In genomic region chr19:36058481-36059179, GRCh38 we compare ENCODE assay signal across 1 cellular context.
TF ChIP-seq lines count a peak whose summit lies in the region.

No MANE protein-coding gene starts in this region.

TF ChIP-seq in HepG2, 621 proteins besides CTCF, POLR2A, EP300 and RAD21 (continues in another document):
- TF ChIP-seq ATF7 (IDR thresholded peaks at IDR 0.05), result no peak
- TF ChIP-seq ATF7 (CRISPR knock-in tag; IDR thresholded peaks at IDR 0.05), result no peak
- no peak for TF ChIP-seq FIP1L1 (IDR thresholded peaks at IDR 0.05; ENCODE audit: borderline replicate concordance, insufficient read depth, low read depth, low read length)
- no peak for TF ChIP-seq NFATC3 (CRISPR knock-in tag; IDR thresholded peaks at IDR 0.05)
- no peak for TF ChIP-seq RNF219 (CRISPR knock-in tag; IDR thresholded peaks at IDR 0.05)
- no peak for TF ChIP-seq CHD2 (IDR thresholded peaks at IDR 0.05; ENCODE audit: low read depth, low read length)
- TF ChIP-seq, protein P1, sequence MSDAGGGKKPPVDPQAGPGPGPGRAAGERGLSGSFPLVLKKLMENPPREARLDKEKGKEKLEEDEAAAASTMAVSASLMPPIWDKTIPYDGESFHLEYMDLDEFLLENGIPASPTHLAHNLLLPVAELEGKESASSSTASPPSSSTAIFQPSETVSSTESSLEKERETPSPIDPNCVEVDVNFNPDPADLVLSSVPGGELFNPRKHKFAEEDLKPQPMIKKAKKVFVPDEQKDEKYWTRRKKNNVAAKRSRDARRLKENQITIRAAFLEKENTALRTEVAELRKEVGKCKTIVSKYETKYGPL (CRISPR knock-in tag; IDR thresholded peaks at IDR 0.05), result no peak
- TF ChIP-seq XBP1 (CRISPR knock-in tag; IDR thresholded peaks at IDR 0.05), result no peak
- TF ChIP-seq DNMT3B (CRISPR knock-in tag; conservative IDR thresholded peaks at IDR 0.05), result 0 out of 2 replicates have a peak, but pooled peaks have one; percentile 40
- TF ChIP-seq, protein P2, sequence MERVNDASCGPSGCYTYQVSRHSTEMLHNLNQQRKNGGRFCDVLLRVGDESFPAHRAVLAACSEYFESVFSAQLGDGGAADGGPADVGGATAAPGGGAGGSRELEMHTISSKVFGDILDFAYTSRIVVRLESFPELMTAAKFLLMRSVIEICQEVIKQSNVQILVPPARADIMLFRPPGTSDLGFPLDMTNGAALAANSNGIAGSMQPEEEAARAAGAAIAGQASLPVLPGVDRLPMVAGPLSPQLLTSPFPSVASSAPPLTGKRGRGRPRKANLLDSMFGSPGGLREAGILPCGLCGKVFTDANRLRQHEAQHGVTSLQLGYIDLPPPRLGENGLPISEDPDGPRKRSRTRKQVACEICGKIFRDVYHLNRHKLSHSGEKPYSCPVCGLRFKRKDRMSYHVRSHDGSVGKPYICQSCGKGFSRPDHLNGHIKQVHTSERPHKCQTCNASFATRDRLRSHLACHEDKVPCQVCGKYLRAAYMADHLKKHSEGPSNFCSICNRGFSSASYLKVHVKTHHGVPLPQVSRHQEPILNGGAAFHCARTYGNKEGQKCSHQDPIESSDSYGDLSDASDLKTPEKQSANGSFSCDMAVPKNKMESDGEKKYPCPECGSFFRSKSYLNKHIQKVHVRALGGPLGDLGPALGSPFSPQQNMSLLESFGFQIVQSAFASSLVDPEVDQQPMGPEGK (CRISPR knock-in tag; IDR thresholded peaks at IDR 0.05), result peak; percentile 41; the same call in 1 of the 2 replicates
- peak; percentile 96 for TF ChIP-seq SIX1 (CRISPR knock-in tag; IDR thresholded peaks at IDR 0.05; ENCODE audit: borderline replicate concordance)
- TF ChIP-seq MXI1 (IDR thresholded peaks at IDR 0.05; ENCODE audit: borderline replicate concordance, low read depth, low read length), result 0 out of 3 replicates have a peak, but pooled peaks have one; percentile 22
- TF ChIP-seq RAD51 (IDR thresholded peaks at IDR 0.05; ENCODE audit: borderline replicate concordance), result no peak
- TF ChIP-seq, protein P3, sequence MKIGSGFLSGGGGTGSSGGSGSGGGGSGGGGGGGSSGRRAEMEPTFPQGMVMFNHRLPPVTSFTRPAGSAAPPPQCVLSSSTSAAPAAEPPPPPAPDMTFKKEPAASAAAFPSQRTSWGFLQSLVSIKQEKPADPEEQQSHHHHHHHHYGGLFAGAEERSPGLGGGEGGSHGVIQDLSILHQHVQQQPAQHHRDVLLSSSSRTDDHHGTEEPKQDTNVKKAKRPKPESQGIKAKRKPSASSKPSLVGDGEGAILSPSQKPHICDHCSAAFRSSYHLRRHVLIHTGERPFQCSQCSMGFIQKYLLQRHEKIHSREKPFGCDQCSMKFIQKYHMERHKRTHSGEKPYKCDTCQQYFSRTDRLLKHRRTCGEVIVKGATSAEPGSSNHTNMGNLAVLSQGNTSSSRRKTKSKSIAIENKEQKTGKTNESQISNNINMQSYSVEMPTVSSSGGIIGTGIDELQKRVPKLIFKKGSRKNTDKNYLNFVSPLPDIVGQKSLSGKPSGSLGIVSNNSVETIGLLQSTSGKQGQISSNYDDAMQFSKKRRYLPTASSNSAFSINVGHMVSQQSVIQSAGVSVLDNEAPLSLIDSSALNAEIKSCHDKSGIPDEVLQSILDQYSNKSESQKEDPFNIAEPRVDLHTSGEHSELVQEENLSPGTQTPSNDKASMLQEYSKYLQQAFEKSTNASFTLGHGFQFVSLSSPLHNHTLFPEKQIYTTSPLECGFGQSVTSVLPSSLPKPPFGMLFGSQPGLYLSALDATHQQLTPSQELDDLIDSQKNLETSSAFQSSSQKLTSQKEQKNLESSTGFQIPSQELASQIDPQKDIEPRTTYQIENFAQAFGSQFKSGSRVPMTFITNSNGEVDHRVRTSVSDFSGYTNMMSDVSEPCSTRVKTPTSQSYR (CRISPR knock-in tag; IDR thresholded peaks at IDR 0.05; ENCODE audit: borderline replicate concordance), result peak; percentile 97
- TF ChIP-seq MED1 (CRISPR knock-in tag; IDR thresholded peaks at IDR 0.05), result peak; percentile 47
- TF ChIP-seq NR2C2 (CRISPR knock-in tag; IDR thresholded peaks at IDR 0.05; ENCODE audit: borderline replicate concordance), result peak; percentile 56; the same call in 1 of the 2 replicates
- 0 out of 2 replicates have a peak, but pooled peaks have one; percentile 59 for TF ChIP-seq MIXL1 (CRISPR knock-in tag; IDR thresholded peaks at IDR 0.05)
- no peak for TF ChIP-seq ELF4 (CRISPR knock-in tag; IDR thresholded peaks at IDR 0.05; ENCODE audit: borderline replicate concordance)
- no peak for TF ChIP-seq ZBTB43 (CRISPR knock-in tag; conservative IDR thresholded peaks at IDR 0.05)
- no peak for TF ChIP-seq HNRNPLL (IDR thresholded peaks at IDR 0.05; ENCODE audit: low read depth, low read length, poor library complexity, severe bottlenecking)
- TF ChIP-seq, protein P4, sequence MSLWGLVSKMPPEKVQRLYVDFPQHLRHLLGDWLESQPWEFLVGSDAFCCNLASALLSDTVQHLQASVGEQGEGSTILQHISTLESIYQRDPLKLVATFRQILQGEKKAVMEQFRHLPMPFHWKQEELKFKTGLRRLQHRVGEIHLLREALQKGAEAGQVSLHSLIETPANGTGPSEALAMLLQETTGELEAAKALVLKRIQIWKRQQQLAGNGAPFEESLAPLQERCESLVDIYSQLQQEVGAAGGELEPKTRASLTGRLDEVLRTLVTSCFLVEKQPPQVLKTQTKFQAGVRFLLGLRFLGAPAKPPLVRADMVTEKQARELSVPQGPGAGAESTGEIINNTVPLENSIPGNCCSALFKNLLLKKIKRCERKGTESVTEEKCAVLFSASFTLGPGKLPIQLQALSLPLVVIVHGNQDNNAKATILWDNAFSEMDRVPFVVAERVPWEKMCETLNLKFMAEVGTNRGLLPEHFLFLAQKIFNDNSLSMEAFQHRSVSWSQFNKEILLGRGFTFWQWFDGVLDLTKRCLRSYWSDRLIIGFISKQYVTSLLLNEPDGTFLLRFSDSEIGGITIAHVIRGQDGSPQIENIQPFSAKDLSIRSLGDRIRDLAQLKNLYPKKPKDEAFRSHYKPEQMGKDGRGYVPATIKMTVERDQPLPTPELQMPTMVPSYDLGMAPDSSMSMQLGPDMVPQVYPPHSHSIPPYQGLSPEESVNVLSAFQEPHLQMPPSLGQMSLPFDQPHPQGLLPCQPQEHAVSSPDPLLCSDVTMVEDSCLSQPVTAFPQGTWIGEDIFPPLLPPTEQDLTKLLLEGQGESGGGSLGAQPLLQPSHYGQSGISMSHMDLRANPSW (CRISPR knock-in tag; IDR thresholded peaks at IDR 0.05; ENCODE audit: borderline replicate concordance), result no peak
- TF ChIP-seq ZNF205 (CRISPR knock-in tag; IDR thresholded peaks at IDR 0.05), result 0 out of 2 replicates have a peak, but pooled peaks have one; percentile 33
- TF ChIP-seq DMAP1 (CRISPR knock-in tag; IDR thresholded peaks at IDR 0.05), result peak; percentile 31; the same call in 1 of the 2 replicates
- TF ChIP-seq, protein P5, sequence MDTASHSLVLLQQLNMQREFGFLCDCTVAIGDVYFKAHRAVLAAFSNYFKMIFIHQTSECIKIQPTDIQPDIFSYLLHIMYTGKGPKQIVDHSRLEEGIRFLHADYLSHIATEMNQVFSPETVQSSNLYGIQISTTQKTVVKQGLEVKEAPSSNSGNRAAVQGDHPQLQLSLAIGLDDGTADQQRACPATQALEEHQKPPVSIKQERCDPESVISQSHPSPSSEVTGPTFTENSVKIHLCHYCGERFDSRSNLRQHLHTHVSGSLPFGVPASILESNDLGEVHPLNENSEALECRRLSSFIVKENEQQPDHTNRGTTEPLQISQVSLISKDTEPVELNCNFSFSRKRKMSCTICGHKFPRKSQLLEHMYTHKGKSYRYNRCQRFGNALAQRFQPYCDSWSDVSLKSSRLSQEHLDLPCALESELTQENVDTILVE (CRISPR knock-in tag; IDR thresholded peaks at IDR 0.05), result 0 out of 2 replicates have a peak, but pooled peaks have one; percentile 18
- peak in 1 of 2 experiments; percentile 23; a peak in 1 of 4 replicates for TF ChIP-seq NR2F1 (CRISPR knock-in tag; IDR thresholded peaks at IDR 0.05)
- TF ChIP-seq, protein P6, sequence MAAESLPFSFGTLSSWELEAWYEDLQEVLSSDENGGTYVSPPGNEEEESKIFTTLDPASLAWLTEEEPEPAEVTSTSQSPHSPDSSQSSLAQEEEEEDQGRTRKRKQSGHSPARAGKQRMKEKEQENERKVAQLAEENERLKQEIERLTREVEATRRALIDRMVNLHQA (CRISPR knock-in tag; IDR thresholded peaks at IDR 0.05), result no peak
- no peak for TF ChIP-seq ZNF615 (CRISPR knock-in tag; IDR thresholded peaks at IDR 0.05; ENCODE audit: borderline replicate concordance)
- no peak for TF ChIP-seq ZKSCAN1 (IDR thresholded peaks at IDR 0.05; ENCODE audit: low read length)
- TF ChIP-seq HDAC1 (CRISPR knock-in tag; IDR thresholded peaks at IDR 0.05), result peak; percentile 46; the same call in 1 of the 2 replicates
- TF ChIP-seq, protein P7, sequence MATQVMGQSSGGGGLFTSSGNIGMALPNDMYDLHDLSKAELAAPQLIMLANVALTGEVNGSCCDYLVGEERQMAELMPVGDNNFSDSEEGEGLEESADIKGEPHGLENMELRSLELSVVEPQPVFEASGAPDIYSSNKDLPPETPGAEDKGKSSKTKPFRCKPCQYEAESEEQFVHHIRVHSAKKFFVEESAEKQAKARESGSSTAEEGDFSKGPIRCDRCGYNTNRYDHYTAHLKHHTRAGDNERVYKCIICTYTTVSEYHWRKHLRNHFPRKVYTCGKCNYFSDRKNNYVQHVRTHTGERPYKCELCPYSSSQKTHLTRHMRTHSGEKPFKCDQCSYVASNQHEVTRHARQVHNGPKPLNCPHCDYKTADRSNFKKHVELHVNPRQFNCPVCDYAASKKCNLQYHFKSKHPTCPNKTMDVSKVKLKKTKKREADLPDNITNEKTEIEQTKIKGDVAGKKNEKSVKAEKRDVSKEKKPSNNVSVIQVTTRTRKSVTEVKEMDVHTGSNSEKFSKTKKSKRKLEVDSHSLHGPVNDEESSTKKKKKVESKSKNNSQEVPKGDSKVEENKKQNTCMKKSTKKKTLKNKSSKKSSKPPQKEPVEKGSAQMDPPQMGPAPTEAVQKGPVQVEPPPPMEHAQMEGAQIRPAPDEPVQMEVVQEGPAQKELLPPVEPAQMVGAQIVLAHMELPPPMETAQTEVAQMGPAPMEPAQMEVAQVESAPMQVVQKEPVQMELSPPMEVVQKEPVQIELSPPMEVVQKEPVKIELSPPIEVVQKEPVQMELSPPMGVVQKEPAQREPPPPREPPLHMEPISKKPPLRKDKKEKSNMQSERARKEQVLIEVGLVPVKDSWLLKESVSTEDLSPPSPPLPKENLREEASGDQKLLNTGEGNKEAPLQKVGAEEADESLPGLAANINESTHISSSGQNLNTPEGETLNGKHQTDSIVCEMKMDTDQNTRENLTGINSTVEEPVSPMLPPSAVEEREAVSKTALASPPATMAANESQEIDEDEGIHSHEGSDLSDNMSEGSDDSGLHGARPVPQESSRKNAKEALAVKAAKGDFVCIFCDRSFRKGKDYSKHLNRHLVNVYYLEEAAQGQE (IDR thresholded peaks at IDR 0.05; ENCODE audit: borderline replicate concordance in 1 of 2, low read depth in 1 of 2, low read length in 2 of 2), result no peak
- TF ChIP-seq NCOA5 (CRISPR knock-in tag; IDR thresholded peaks at IDR 0.05), result no peak
- TF ChIP-seq ZNF280D (CRISPR knock-in tag; IDR thresholded peaks at IDR 0.05), result no peak
